In the genomic region with DNA sequence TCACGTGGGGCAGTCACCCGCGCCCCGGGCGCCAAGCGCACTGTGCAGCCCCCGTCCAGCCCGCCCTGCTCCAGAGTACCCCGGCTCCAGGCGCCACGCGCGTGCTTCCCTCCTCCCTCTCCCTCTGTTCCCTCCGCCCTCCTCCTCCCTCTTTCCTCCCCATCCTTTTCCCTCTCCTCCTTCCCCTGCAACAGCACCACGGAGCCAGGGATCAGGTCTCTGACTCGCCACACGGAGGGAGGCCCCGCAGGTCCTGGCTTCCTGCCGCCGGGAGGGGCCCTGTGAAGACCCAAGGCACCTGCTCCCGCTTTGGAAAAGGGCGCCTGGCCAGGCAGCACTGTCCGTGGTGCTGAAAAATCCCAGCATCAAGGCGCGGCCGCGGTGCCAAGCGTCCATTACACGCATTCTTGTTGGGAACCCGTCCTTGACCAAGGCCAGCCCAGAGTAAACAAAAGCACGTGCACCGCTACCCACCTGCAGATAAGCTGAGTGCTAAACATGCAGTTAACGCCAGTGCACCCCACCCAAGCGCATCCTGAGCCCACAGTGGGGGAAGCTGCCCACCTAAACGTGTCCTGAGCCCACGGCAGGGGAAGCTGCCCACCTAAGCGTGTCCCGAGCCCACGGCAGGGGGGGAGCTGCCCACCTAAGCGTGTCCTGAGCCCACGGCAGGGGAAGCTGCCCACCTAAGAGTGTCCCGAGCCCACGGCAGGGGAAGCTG, we compare ENCODE assay signal across 11 cellular contexts. TPM values are rescaled to one million over a fixed set of nuclear protein-coding genes. Genes with fewer than 3 reads are reported as not detected.
A peak's percentile ranks its signal among the peaks of the same experiment; 100 is the strongest.
DNase-seq lines count a peak whose midpoint lies in the region; ATAC-seq and TF ChIP-seq lines count a peak whose summit lies in the region.
"Had no signal": no experiment of that assay in that cellular context is flagged by ENCODE, and none has a peak within 500 bp of the region (broad histone marks: within the 10 kb centered on the region; RNA-seq: fewer than 3 reads in every experiment).

No MANE protein-coding gene starts in this region.

- no peaks in the 10 kb centered on the region for H3K9me3 Mint-ChIP-seq in activated T-helper 2 cell treated with anti-CD3 and anti-CD28 coated beads, Interferon-gamma antibody, Interleukin-2, Interleukin-4, amounts not matched to agents 10 μg/mL and 5 μg/mL and 100 μg/mL, durations not matched to agents 14 hours and 24 hours and 36 hours

- H3K36me3 Mint-ChIP-seq in activated T-helper 2 cell treated with anti-CD3 and anti-CD28 coated beads, Interferon-gamma antibody, Interleukin-2, Interleukin-4, amounts not matched to agents 10 μg/mL and 5 μg/mL and 100 μg/mL, durations not matched to agents 14 hours and 24 hours and 36 hours (ENCODE audit: low read depth): no peaks in the 10 kb centered on the region
- H3K36me3 Mint-ChIP-seq: naive thymus-derived CD4-positive, alpha-beta T cell had no signal

- no peak for TF ChIP-seq POLR2A in GM18505 (IDR thresholded peaks at IDR 0.05; ENCODE audit: borderline replicate concordance, extremely low read depth, insufficient read depth, insufficient read length)

- DNase-seq in DMS153 (lab: John Stamatoyannopoulos, UW) (peak; percentile 27), HuH-7.5 (ENCODE audit: low spot score) (peak; percentile 71), left lobe of liver (ENCODE audit: low spot score) (peak; percentile 57), NCI-H1930 (lab: John Stamatoyannopoulos, UW) (no peak)
- DNase-seq in activated T-helper 2 cell treated with anti-CD3 and anti-CD28 coated beads, Interferon-gamma antibody, Interleukin-2, Interleukin-4, amounts not matched to agents 10 μg/mL and 5 μg/mL and 100 μg/mL, durations not matched to agents 14 hours and 24 hours and 36 hours (ENCODE audit: low spot score): peak; percentile 17
- DNase-seq: NCI-H526 treated with DMSO at 0.1 percent for 48 hours had no signal

- intact Hi-C loops in activated T-helper 2 cell treated with anti-CD3 and anti-CD28 coated beads, Interferon-gamma antibody, Interleukin-2, Interleukin-4, amounts not matched to agents 10 μg/mL and 5 μg/mL and 100 μg/mL, durations not matched to agents 14 hours and 24 hours and 36 hours (cut with micrococcal nuclease): no loop called here

- H3K27ac Mint-ChIP-seq in activated T-helper 2 cell treated with anti-CD3 and anti-CD28 coated beads, Interferon-gamma antibody, Interleukin-2, Interleukin-4, amounts not matched to agents 10 μg/mL and 5 μg/mL and 100 μg/mL, durations not matched to agents 14 hours and 24 hours and 36 hours: no peak overlapping the region
- H3K27ac Mint-ChIP-seq: naive thymus-derived CD4-positive, alpha-beta T cell had no signal

- peak; percentile 79 for ATAC-seq in left lobe of liver
- ATAC-seq in GM19023 (IDR thresholded peaks at IDR 0.05; ENCODE audit: unreplicated experiment): no peak
- ATAC-seq in GM18505 (IDR thresholded peaks at IDR 0.05; ENCODE audit: unreplicated experiment): no peak
- ATAC-seq in GM18858 (IDR thresholded peaks at IDR 0.05; ENCODE audit: unreplicated experiment): no peak
- ATAC-seq: naive thymus-derived CD4-positive, alpha-beta T cell had no signal

- peaks cover 3% of the 10 kb centered on the region for H3K27me3 Mint-ChIP-seq in activated T-helper 2 cell treated with anti-CD3 and anti-CD28 coated beads, Interferon-gamma antibody, Interleukin-2, Interleukin-4, amounts not matched to agents 10 μg/mL and 5 μg/mL and 100 μg/mL, durations not matched to agents 14 hours and 24 hours and 36 hours (ENCODE audit: low read depth)

- no peaks in the 10 kb centered on the region for H3K4me1 Mint-ChIP-seq in activated T-helper 2 cell treated with anti-CD3 and anti-CD28 coated beads, Interferon-gamma antibody, Interleukin-2, Interleukin-4, amounts not matched to agents 10 μg/mL and 5 μg/mL and 100 μg/mL, durations not matched to agents 14 hours and 24 hours and 36 hours (ENCODE audit: low read depth)
- H3K4me1 Mint-ChIP-seq: naive thymus-derived CD4-positive, alpha-beta T cell had no signal

- no peak overlapping the region for H3K4me3 Mint-ChIP-seq in activated T-helper 2 cell treated with anti-CD3 and anti-CD28 coated beads, Interferon-gamma antibody, Interleukin-2, Interleukin-4, amounts not matched to agents 10 μg/mL and 5 μg/mL and 100 μg/mL, durations not matched to agents 14 hours and 24 hours and 36 hours (ENCODE audit: low read depth)
- H3K4me3 Mint-ChIP-seq: naive thymus-derived CD4-positive, alpha-beta T cell had no signal

RNA-seq across cellular contexts. Expression of a gene that starts 21.7 kb away (rescaled TPM):
- not detected in 2 replicates for total RNA-seq in activated T-helper 2 cell treated with anti-CD3 and anti-CD28 coated beads, Interferon-gamma antibody, Interleukin-2, Interleukin-4, amounts not matched to agents 10 μg/mL and 5 μg/mL and 100 μg/mL, durations not matched to agents 14 hours and 24 hours and 36 hours
- total RNA-seq in left lobe of liver: not detected
- total RNA-seq: naive thymus-derived CD4-positive, alpha-beta T cell; subcutaneous adipose tissue had no signal

RNA-seq across cellular contexts. Expression of a gene that starts 45.5 kb away (rescaled TPM):
- total RNA-seq in activated T-helper 2 cell treated with anti-CD3 and anti-CD28 coated beads, Interferon-gamma antibody, Interleukin-2, Interleukin-4, amounts not matched to agents 10 μg/mL and 5 μg/mL and 100 μg/mL, durations not matched to agents 14 hours and 24 hours and 36 hours: not detected in 2 replicates
- 0.73 TPM for total RNA-seq in left lobe of liver
- total RNA-seq: naive thymus-derived CD4-positive, alpha-beta T cell; subcutaneous adipose tissue had no signal

RNA-seq across cellular contexts. Expression of a gene that starts 48.0 kb away (rescaled TPM):
- 11.8 and 12.0 TPM in 2 replicates for total RNA-seq in activated T-helper 2 cell treated with anti-CD3 and anti-CD28 coated beads, Interferon-gamma antibody, Interleukin-2, Interleukin-4, amounts not matched to agents 10 μg/mL and 5 μg/mL and 100 μg/mL, durations not matched to agents 14 hours and 24 hours and 36 hours
- total RNA-seq in left lobe of liver: 0.10 TPM
- total RNA-seq: subcutaneous adipose tissue had no signal

Comparison
In these comparisons a context has a peak if more than half of its experiments do, and no peak if none do; other contexts are left out.
1. DNase-seq: peak in DMS153 (single experiment), HuH-7.5 (single experiment), activated T-helper 2 cell treated with anti-CD3 and anti-CD28 coated beads, Interferon-gamma antibody, Interleukin-2, Interleukin-4, amounts not matched to agents 10 μg/mL and 5 μg/mL and 100 μg/mL, durations not matched to agents 14 hours and 24 hours and 36 hours (single experiment) and left lobe of liver (single experiment); none in NCI-H1930 (0 of 2).
2. RNA of a gene that starts 48.0 kb away (total RNA-seq): 11.8 to 12.0 TPM in activated T-helper 2 cell treated with anti-CD3 and anti-CD28 coated beads, Interferon-gamma antibody, Interleukin-2, Interleukin-4, amounts not matched to agents 10 μg/mL and 5 μg/mL and 100 μg/mL, durations not matched to agents 14 hours and 24 hours and 36 hours; 0.10 TPM in left lobe of liver (single experiment); every median in the first group is over 10 times any median in the second.